In the genomic region with DNA sequence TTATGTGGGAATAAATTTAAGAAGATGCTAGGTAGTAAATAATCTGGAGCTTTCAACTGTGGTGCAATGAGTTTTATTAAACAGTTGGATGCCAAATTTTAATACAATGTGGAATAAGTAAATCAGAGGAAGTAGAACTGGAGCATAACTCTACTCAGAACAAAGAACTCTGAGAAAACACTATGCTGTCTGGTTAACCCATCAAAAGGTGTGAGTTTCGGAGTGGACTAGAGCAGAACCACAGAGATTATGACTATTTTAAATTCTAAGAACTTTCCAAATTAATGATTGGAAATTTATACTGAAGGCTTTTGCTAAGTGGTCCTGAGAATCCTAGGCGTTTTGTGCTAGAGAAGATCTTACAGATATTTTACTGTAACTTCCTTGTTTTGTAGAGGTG, we compare ENCODE assay signal across 33 cellular contexts.
"Had no signal": no experiment of that assay in that cellular context is flagged by ENCODE, and none has a peak within 500 bp of the region (broad histone marks: within the 10 kb centered on the region; RNA-seq: fewer than 3 reads in every experiment).

No MANE protein-coding gene starts in this region.

- H3K27ac ChIP-seq: adrenal gland, ascending aorta, body of pancreas, brain microvascular endothelial cell, breast epithelium, cardiac muscle cell had no signal

- DNase-seq: activated effector memory CD4-positive, alpha-beta T cell treated with anti-CD3 and anti-CD28 coated beads, Interleukin-2, amount 50 U/mL, for 16 hours; activated effector memory CD4-positive, alpha-beta T cell treated with Interleukin-2 at 50 U/mL for 16 hours; activated gamma-delta T cell; activated naive CD4-positive, alpha-beta T cell; activated naive CD4-positive, alpha-beta T cell treated with anti-CD3 and anti-CD28 coated beads for 36 hours; activated naive CD4-positive, alpha-beta T cell treated with anti-CD3 and anti-CD28 coated beads, Interleukin-2, amount 10 ng/mL, durations not matched to agents 7 days and 5 days; activated naive CD4-positive, alpha-beta T cell treated with anti-CD3 and anti-CD28 coated beads, Interleukin-2, amount 50 U/mL, for 16 hours; activated naive CD4-positive, alpha-beta T cell treated with Interleukin-2 at 50 U/mL for 16 hours; activated naive CD8-positive, alpha-beta T cell treated with anti-CD3 and anti-CD28 coated beads for 36 hours; activated naive CD8-positive, alpha-beta T cell treated with anti-CD3 and anti-CD28 coated beads, Interleukin-2, amount 10 ng/mL, durations not matched to agents 7 days and 5 days; activated naive CD8-positive, alpha-beta T cell treated with anti-CD3 and anti-CD28 coated beads, Interleukin-2, amount 50 U/mL, for 24 hours; activated T-cell treated with anti-CD3 and anti-CD28 coated beads, Interleukin-2, amount 50 U/mL, for 24 hours; activated T-cell treated with anti-CD3 and anti-CD28 coated beads, Interleukin-2, amount 50 U/mL, for 4 hours; activated T-cell treated with anti-CD3 and anti-CD28 coated beads, Interleukin-2, amount 50 U/mL, for 48 hours; activated T-cell treated with anti-CD3 and anti-CD28 coated beads, Interleukin-2, amount 50 U/mL, for 72 hours; adrenal gland; amniotic stem cell; amygdala; anterior cingulate cortex; aorta; body of pancreas; brain microvascular endothelial cell; caudate nucleus; central memory CD4-positive, alpha-beta T cell; cerebellar nuclear complex had no signal

- H3K9me3 ChIP-seq: adrenal gland, ascending aorta, body of pancreas, breast epithelium had no signal

- H3K27me3 ChIP-seq: adrenal gland, ascending aorta, body of pancreas, brain microvascular endothelial cell, breast epithelium, cardiac muscle cell had no signal

- FAIRE-seq: astrocyte, bronchial epithelial cell, colon had no signal

- H3K4me1 ChIP-seq: adrenal gland, ascending aorta, body of pancreas, breast epithelium had no signal

- H3K36me3 ChIP-seq: adrenal gland, ascending aorta, brain microvascular endothelial cell, breast epithelium, cardiac muscle cell had no signal

- H3K4me3 ChIP-seq: adrenal gland, ascending aorta, body of pancreas, breast epithelium, cardiac muscle cell had no signal

- ATAC-seq: activated naive CD4-positive, alpha-beta T cell treated with anti-CD3 and anti-CD28 coated beads, Interleukin-2, amount 50 U/mL, for 72 hours; activated naive CD8-positive, alpha-beta T cell treated with anti-CD3 and anti-CD28 coated beads, Interleukin-2, amount 50 U/mL, for 24 hours; activated T-cell treated with anti-CD3 and anti-CD28 coated beads, Interleukin-2, amount 50 U/mL, for 4 hours; activated T-cell treated with anti-CD3 and anti-CD28 coated beads, Interleukin-2, amount 50 U/mL, for 72 hours; activated T-helper 17 cell treated with anti-CD3 and anti-CD28 coated beads, Interleukin-2, amount 50 U/mL, for 72 hours; body of pancreas had no signal
